Comparison of ENCODE assay signal across 1 cellular context in the genomic region with DNA sequence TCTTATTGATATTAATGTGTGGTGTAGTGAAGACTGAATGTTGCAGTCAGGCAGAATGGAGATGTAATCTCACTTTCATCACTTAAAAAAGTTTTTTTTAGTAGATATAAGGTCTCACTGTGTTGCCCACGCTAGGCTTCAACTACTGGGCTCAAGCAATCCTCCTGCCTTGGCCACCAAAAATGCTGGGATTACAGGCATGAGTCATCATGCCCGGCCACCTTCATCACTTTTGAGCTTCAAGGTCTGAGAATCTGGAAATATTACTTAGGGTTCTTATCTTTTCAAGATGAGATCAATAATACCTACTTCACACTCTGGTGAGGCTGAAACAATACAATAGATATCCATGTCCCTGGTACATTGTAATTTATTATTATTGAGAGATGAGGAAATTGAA.
TF ChIP-seq lines count a peak whose summit lies in the region.

No MANE protein-coding gene starts in this region.

TF ChIP-seq in HepG2, 621 proteins besides CTCF, POLR2A, EP300 and RAD21:
- TF ChIP-seq ZNF24 (IDR thresholded peaks at IDR 0.05) (no peak), ZNF263 (CRISPR knock-in tag; IDR thresholded peaks at IDR 0.05) (no peak), FOSL2 (CRISPR knock-in tag; IDR thresholded peaks at IDR 0.05) (peak; percentile 87), ZNF616 (CRISPR knock-in tag; IDR thresholded peaks at IDR 0.05; ENCODE audit: low read depth) (no peak), YEATS4 (CRISPR knock-in tag; IDR thresholded peaks at IDR 0.05; ENCODE audit: borderline replicate concordance) (no peak), ADNP (CRISPR knock-in tag; IDR thresholded peaks at IDR 0.05) (no peak), NAIF1 (CRISPR knock-in tag; IDR thresholded peaks at IDR 0.05; ENCODE audit: borderline replicate concordance) (0 out of 2 replicates have a peak, but pooled peaks have one; percentile 28), BCL6 (CRISPR knock-in tag; IDR thresholded peaks at IDR 0.05) (no peak), ZNF12 (CRISPR knock-in tag; IDR thresholded peaks at IDR 0.05) (0 out of 2 replicates have a peak, but pooled peaks have one; percentile 9), GTF3A (CRISPR knock-in tag; conservative IDR thresholded peaks at IDR 0.05) (no peak), ZNF124 (CRISPR knock-in tag; IDR thresholded peaks at IDR 0.05) (no peak), TAF1 (CRISPR knock-in tag; IDR thresholded peaks at IDR 0.05) (no peak), KLF11 (CRISPR knock-in tag; IDR thresholded peaks at IDR 0.05) (no peak)
- TF ChIP-seq, protein P1, sequence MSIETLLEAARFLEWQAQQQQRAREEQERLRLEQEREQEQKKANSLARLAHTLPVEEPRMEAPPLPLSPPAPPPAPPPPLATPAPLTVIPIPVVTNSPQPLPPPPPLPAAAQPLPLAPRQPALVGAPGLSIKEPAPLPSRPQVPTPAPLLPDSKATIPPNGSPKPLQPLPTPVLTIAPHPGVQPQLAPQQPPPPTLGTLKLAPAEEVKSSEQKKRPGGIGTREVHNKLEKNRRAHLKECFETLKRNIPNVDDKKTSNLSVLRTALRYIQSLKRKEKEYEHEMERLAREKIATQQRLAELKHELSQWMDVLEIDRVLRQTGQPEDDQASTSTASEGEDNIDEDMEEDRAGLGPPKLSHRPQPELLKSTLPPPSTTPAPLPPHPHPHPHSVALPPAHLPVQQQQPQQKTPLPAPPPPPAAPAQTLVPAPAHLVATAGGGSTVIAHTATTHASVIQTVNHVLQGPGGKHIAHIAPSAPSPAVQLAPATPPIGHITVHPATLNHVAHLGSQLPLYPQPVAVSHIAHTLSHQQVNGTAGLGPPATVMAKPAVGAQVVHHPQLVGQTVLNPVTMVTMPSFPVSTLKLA (IDR thresholded peaks at IDR 0.05): no peak
